ENCODE assay signal across 19 cellular contexts in the genomic region with DNA sequence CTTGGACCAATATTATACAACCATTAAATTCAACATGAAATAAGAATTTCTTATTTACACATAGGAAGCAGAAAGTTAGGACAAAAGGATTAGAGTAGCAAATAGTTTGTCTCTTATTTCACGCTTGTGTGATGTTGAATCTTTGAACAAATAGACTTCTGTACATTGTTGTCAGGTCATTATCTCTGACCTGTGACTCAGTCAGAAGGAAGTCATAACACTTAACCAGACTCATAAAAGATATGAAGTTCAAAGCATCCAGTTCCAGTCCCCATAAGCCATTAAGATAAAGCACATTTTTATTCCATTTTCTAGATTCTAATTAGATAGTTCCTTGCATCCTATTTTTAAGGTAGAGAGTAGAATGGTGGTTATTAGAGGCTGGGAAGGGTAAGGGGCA.
A peak's percentile ranks its signal among the peaks of the same experiment; 100 is the strongest.
DNase-seq lines count a peak whose midpoint lies in the region; ATAC-seq, FAIRE-seq and TF ChIP-seq lines count a peak whose summit lies in the region.
"Had no signal": no experiment of that assay in that cellular context is flagged by ENCODE, and none has a peak within 500 bp of the region (broad histone marks: within the 10 kb centered on the region; RNA-seq: fewer than 3 reads in every experiment).

No MANE protein-coding gene starts in this region.

- TF ChIP-seq CTCF in HepG2 (CRISPR knock-in tag; IDR thresholded peaks at IDR 0.05) = no peak
- TF ChIP-seq CTCF in right lobe of liver (IDR thresholded peaks at IDR 0.05) = no peak
- TF ChIP-seq CTCF in RWPE1 (conservative IDR thresholded peaks at IDR 0.05; ENCODE audit: low read depth) = no peak
- TF ChIP-seq CTCF in epithelial cell of esophagus (IDR thresholded peaks at IDR 0.05; ENCODE audit: insufficient read depth, low read depth, low read length, missing control alignments) = no peak

- H3K9me3 ChIP-seq in HepG2 (ENCODE audit: low read length) = no peaks in the 10 kb centered on the region
- H3K9me3 ChIP-seq in right lobe of liver = no peaks in the 10 kb centered on the region
- H3K9me3 ChIP-seq: ascending aorta, Caco-2, HAP-1 had no signal

- POLR2A ChIA-PET in HepG2 (lab: Yijun Ruan, JAX) = no interaction called here
- POLR2A ChIA-PET in RWPE1 (lab: Yijun Ruan, JAX; ENCODE audit: low non-redundant PET) = no interaction called here

- no TSS peak for BruUV-seq in HepG2 (replicated peaks; lab: Mats Ljungman, UMichigan)

- peaks cover 19% of the 10 kb centered on the region for H3K4me1 ChIP-seq in HepG2 (ENCODE audit: insufficient read depth, low read length)
- H3K4me1 ChIP-seq in right lobe of liver = no peaks in the 10 kb centered on the region
- H3K4me1 ChIP-seq: ascending aorta, HAP-1, neural progenitor cell had no signal

- ATAC-seq in HepG2 (peak; percentile 88), right lobe of liver (no peak), GM18858 (IDR thresholded peaks at IDR 0.05; ENCODE audit: unreplicated experiment) (no peak)

- peak in 1 of 2 experiments; percentile 91; a peak in 2 of 4 replicates for TF ChIP-seq EP300 in HepG2 (IDR thresholded peaks at IDR 0.05; ENCODE audit: low read depth in 2 of 2, low read length in 2 of 2)
- TF ChIP-seq EP300 in HepG2 (CRISPR knock-in tag; IDR thresholded peaks at IDR 0.05; ENCODE audit: borderline replicate concordance) = peak; percentile 62; the same call in 1 of the 2 replicates

- H3K27ac ChIP-seq in HepG2 (ENCODE audit: extremely low read length, insufficient read depth, low read length) (no peak overlapping the region), right lobe of liver (no peak overlapping the region), RWPE1 (no peak overlapping the region)
- H3K27ac ChIP-seq: ascending aorta, neural progenitor cell had no signal

- no peak overlapping the region for H3K9ac ChIP-seq in HepG2 (ENCODE audit: insufficient read depth, low read depth, low read length)
- H3K9ac ChIP-seq: neural progenitor cell had no signal

- no peaks in the 10 kb centered on the region for H3K79me2 ChIP-seq in HepG2 (ENCODE audit: insufficient read depth, low read length)

- intact Hi-C loops in HepG2 (cut with micrococcal nuclease; ENCODE audit: unreplicated experiment) = loop anchor here (1.0 kb wide), 2 partner anchors 41 to 47 kb away; no protein-coding TSS in a partner anchor
- intact Hi-C loops in right lobe of liver (cut with DNase I) = no loop called here

- FAIRE-seq in HepG2 (lab: Jason Lieb, UNC) (peak; percentile 18), urothelium cell line (lab: Jason Lieb, UNC) (no peak)
- FAIRE-seq: islet of Langerhans had no signal

- no peak overlapping the region for H3K4me2 ChIP-seq in HepG2 (ENCODE audit: low read depth, low read length)
- H3K4me2 ChIP-seq: neural progenitor cell had no signal

- H4K20me1 ChIP-seq in HepG2 (ENCODE audit: insufficient read depth, low read length) = no peaks in the 10 kb centered on the region

- in situ Hi-C loops in HepG2 (cut with HindIII; ENCODE audit: extremely low pct_ligation_motif_present, low pct_unique_long_range_greater_than_20kb) = no loop called here

- TF ChIP-seq POLR2A in HepG2 (IDR thresholded peaks at IDR 0.05; ENCODE audit: insufficient read depth in 1 of 2, low read depth in 2 of 2, low read length in 2 of 2) (no peak), right lobe of liver (IDR thresholded peaks at IDR 0.05) (no peak)

- DNase-seq in HepG2 (ENCODE audit: low spot score) = peak; percentile 88
- no peak for DNase-seq in right lobe of liver
- DNase-seq in RWPE1 (ENCODE audit: low spot score) = peak; percentile 2
- DNase-seq in epithelial cell of esophagus (ENCODE audit: low read depth) = peak; percentile 36
- DNase-seq in urothelium cell line (ENCODE audit: low spot score) = peak; percentile 44
- DNase-seq in cortex of kidney (lab: John Stamatoyannopoulos, UW) = no peak
- DNase-seq in NCI-H1930 (lab: John Stamatoyannopoulos, UW) = no peak
- DNase-seq: activated CD8-positive, alpha-beta memory T cell treated with anti-CD3 and anti-CD28 coated beads, Interleukin-2, amount 50 U/mL, for 4 hours; head of caudate nucleus; mesendoderm; NCI-H1105; SHP77; substantia nigra had no signal

- H3K36me3 ChIP-seq in HepG2 (replicated peaks in 1 of 2; ENCODE audit: control insufficient read depth in 1 of 2, insufficient read depth in 2 of 2, low read length in 2 of 2) = no peaks in the 10 kb centered on the region
- no peaks in the 10 kb centered on the region for H3K36me3 ChIP-seq in right lobe of liver
- H3K36me3 ChIP-seq: ascending aorta, HAP-1, neural progenitor cell had no signal

- 2% methylated on average over 1 of the region's 1 CpG for WGBS in HepG2 (ENCODE audit: low lambda C conversion rate)
- WGBS in right lobe of liver (ENCODE audit: insufficient coverage, low coverage, low lambda C conversion rate, missing lambda C conversion rate) = 63% methylated on average over 1 of the region's 1 CpG

- H3K4me3 ChIP-seq in HepG2 (replicated peaks in 1 of 3; ENCODE audit: insufficient read depth in 1 of 3, low read depth in 2 of 3, low read length in 3 of 3) (no peak overlapping the region), right lobe of liver (no peak overlapping the region), epithelial cell of esophagus (ENCODE audit: low read length) (no peak overlapping the region)
- H3K4me3 ChIP-seq: ascending aorta, HAP-1, neural progenitor cell had no signal

- H3K27me3 ChIP-seq in HepG2 (ENCODE audit: control insufficient read depth in 1 of 2, insufficient read depth in 2 of 2, low read length in 2 of 2) = peaks cover 1 to 23% of the 10 kb centered on the region in 2 experiments; a peak in 4 of 5 replicates
- no peaks in the 10 kb centered on the region for H3K27me3 ChIP-seq in right lobe of liver
- H3K27me3 ChIP-seq: ascending aorta, neural progenitor cell had no signal

- TF ChIP-seq RAD21 in HepG2 (CRISPR knock-in tag; IDR thresholded peaks at IDR 0.05) = no peak

- CTCF ChIA-PET in HepG2 (lab: Yijun Ruan, JAX; ENCODE audit: low intra/inter-chr PET ratio, low total read pairs) (no interaction called here), RWPE1 (lab: Yijun Ruan, JAX) (no interaction called here)

- H2AFZ ChIP-seq in HepG2 (ENCODE audit: low read length) = no peak overlapping the region
- H2AFZ ChIP-seq: neural progenitor cell had no signal

TF ChIP-seq in HepG2, 621 proteins besides CTCF, POLR2A, EP300 and RAD21 (continues in another document):
- TF ChIP-seq KLF16 (CRISPR knock-in tag; IDR thresholded peaks at IDR 0.05) (peak in 1 of 2 experiments; percentile 44; a peak in 2 of 4 replicates), FOXA3 (CRISPR knock-in tag; IDR thresholded peaks at IDR 0.05) (peak; percentile 89), TFE3 (CRISPR knock-in tag; IDR thresholded peaks at IDR 0.05) (0 out of 2 replicates have a peak, but pooled peaks have one; percentile 19), SOX6 (IDR thresholded peaks at IDR 0.05) (no peak), SOX6 (CRISPR knock-in tag; IDR thresholded peaks at IDR 0.05) (peak; percentile 90), FOXO1 (CRISPR knock-in tag; IDR thresholded peaks at IDR 0.05) (peak; percentile 35; the same call in 1 of the 2 replicates), MBD4 (IDR thresholded peaks at IDR 0.05; ENCODE audit: borderline replicate concordance, low read length) (peak; percentile 55; the same call in 1 of the 2 replicates), SIX1 (CRISPR knock-in tag; IDR thresholded peaks at IDR 0.05; ENCODE audit: borderline replicate concordance) (peak; percentile 76; the same call in 1 of the 2 replicates), BCL6 (CRISPR knock-in tag; IDR thresholded peaks at IDR 0.05) (peak; percentile 63), ZBTB20 (CRISPR knock-in tag; IDR thresholded peaks at IDR 0.05; ENCODE audit: borderline replicate concordance, low read depth) (peak; percentile 47; the same call in 1 of the 2 replicates), RORA (CRISPR knock-in tag; IDR thresholded peaks at IDR 0.05) (no peak), SOX13 (IDR thresholded peaks at IDR 0.05) (peak; percentile 88), SOX13 (CRISPR knock-in tag; conservative IDR thresholded peaks at IDR 0.05 in 1 of 2, IDR thresholded peaks at IDR 0.05 in 1 of 2) (peak in 1 of 2 experiments; percentile 99; a peak in 2 of 4 replicates), IKZF1 (IDR thresholded peaks at IDR 0.05) (no peak)

Comparison
In these comparisons a context has a peak if more than half of its experiments do, and no peak if none do; other contexts are left out.
1. DNase-seq: peak in HepG2 (single experiment), RWPE1 (single experiment), epithelial cell of esophagus (single experiment) and urothelium cell line (single experiment); none in right lobe of liver (0 of 3), cortex of kidney (single experiment) and NCI-H1930 (0 of 2).